Comparison of ENCODE assay signal across 16 cellular contexts in genomic region chr17:45113424-45113754, GRCh38.
"Had no signal": no experiment of that assay in that cellular context is flagged by ENCODE, and none has a peak within 500 bp of the region (broad histone marks: within the 10 kb centered on the region; RNA-seq: fewer than 3 reads in every experiment).

No MANE protein-coding gene starts in this region.

- H3K4me1 Mint-ChIP-seq: activated CD4-positive, alpha-beta T cell treated with anti-CD3 and anti-CD28 coated beads, Interleukin-2, amount 10 ng/mL, durations not matched to agents 7 days and 5 days; activated naive CD4-positive, alpha-beta T cell treated with anti-CD3 and anti-CD28 coated beads, Interleukin-2, amount 50 U/mL, for 24 hours had no signal

- H3K4me2 ChIP-seq: hepatocyte had no signal

- H2AFZ ChIP-seq: hepatocyte had no signal

- FAIRE-seq: kidney, pancreas, small intestine, TTC549 had no signal

- H3K27me3 Mint-ChIP-seq: activated B cell treated with CpG ODN at 0.5 μM for 24 hours; activated CD4-positive, alpha-beta T cell treated with anti-CD3 and anti-CD28 coated beads, Interleukin-2, amount 10 ng/mL, durations not matched to agents 7 days and 5 days; activated naive CD4-positive, alpha-beta T cell treated with anti-CD3 and anti-CD28 coated beads, Interleukin-2, amount 50 U/mL, for 24 hours had no signal

- H3K9me3 Mint-ChIP-seq: activated B cell treated with CpG ODN at 0.5 μM for 24 hours; activated CD4-positive, alpha-beta T cell treated with anti-CD3 and anti-CD28 coated beads, Interleukin-2, amount 10 ng/mL, durations not matched to agents 7 days and 5 days; activated naive CD4-positive, alpha-beta T cell treated with anti-CD3 and anti-CD28 coated beads, Interleukin-2, amount 50 U/mL, for 24 hours; activated T-helper 2 cell treated with anti-CD3 and anti-CD28 coated beads, Interferon-gamma antibody, Interleukin-2, Interleukin-4, amounts not matched to agents 10 μg/mL and 5 μg/mL and 100 μg/mL, durations not matched to agents 14 hours and 24 hours and 36 hours had no signal

- DNase-seq: activated B cell treated with CpG ODN at 0.5 μM for 24 hours; activated CD4-positive, alpha-beta T cell treated with anti-CD3 and anti-CD28 coated beads, Interleukin-2, amount 10 ng/mL, durations not matched to agents 7 days and 5 days; body of pancreas; central memory CD4-positive, alpha-beta T cell; cortex of kidney; effector memory CD4-positive, alpha-beta T cell; kidney; retina; small intestine; T-helper 2 cell; transverse colon had no signal

- H3K27ac ChIP-seq: body of pancreas, hepatocyte, pancreas, transverse colon had no signal

- H3K36me3 ChIP-seq: transverse colon had no signal

- H3K4me3 ChIP-seq: body of pancreas, hepatocyte, pancreas, transverse colon had no signal

- H3K27ac Mint-ChIP-seq: activated B cell treated with CpG ODN at 0.5 μM for 24 hours; activated CD4-positive, alpha-beta T cell treated with anti-CD3 and anti-CD28 coated beads, Interleukin-2, amount 10 ng/mL, durations not matched to agents 7 days and 5 days; activated naive CD4-positive, alpha-beta T cell treated with anti-CD3 and anti-CD28 coated beads, Interleukin-2, amount 50 U/mL, for 24 hours; activated T-helper 2 cell treated with anti-CD3 and anti-CD28 coated beads, Interferon-gamma antibody, Interleukin-2, Interleukin-4, amounts not matched to agents 10 μg/mL and 5 μg/mL and 100 μg/mL, durations not matched to agents 14 hours and 24 hours and 36 hours had no signal

- H3K27me3 ChIP-seq: body of pancreas, hepatocyte, pancreas, transverse colon had no signal

- H3K4me3 Mint-ChIP-seq: activated B cell treated with CpG ODN at 0.5 μM for 24 hours; activated CD4-positive, alpha-beta T cell treated with anti-CD3 and anti-CD28 coated beads, Interleukin-2, amount 10 ng/mL, durations not matched to agents 7 days and 5 days; activated naive CD4-positive, alpha-beta T cell treated with anti-CD3 and anti-CD28 coated beads, Interleukin-2, amount 50 U/mL, for 24 hours had no signal

- H3K4me1 ChIP-seq: body of pancreas, pancreas had no signal

- H3K79me2 ChIP-seq: hepatocyte had no signal

- H3K36me3 Mint-ChIP-seq: activated naive CD4-positive, alpha-beta T cell treated with anti-CD3 and anti-CD28 coated beads, Interleukin-2, amount 50 U/mL, for 24 hours had no signal

- H3K9me3 ChIP-seq: body of pancreas, pancreas, transverse colon had no signal
